ENCODE assay signal across 22 cellular contexts in genomic region chr2:9590635-9591034, GRCh38. TPM values are rescaled to one million over a fixed set of nuclear protein-coding genes. Genes with fewer than 3 reads are reported as not detected.
A peak's percentile ranks its signal among the peaks of the same experiment; 100 is the strongest.
DNase-seq lines count a peak whose midpoint lies in the region; ATAC-seq and TF ChIP-seq lines count a peak whose summit lies in the region.
"Had no signal": no experiment of that assay in that cellular context is flagged by ENCODE, and none has a peak within 500 bp of the region (broad histone marks: within the 10 kb centered on the region; RNA-seq: fewer than 3 reads in every experiment).

No MANE protein-coding gene starts in this region.

- peaks cover 40% of the 10 kb centered on the region for H3K4me1 Mint-ChIP-seq in activated CD4-positive, alpha-beta T cell treated with anti-CD3 and anti-CD28 coated beads, Interleukin-2, amount 10 ng/mL, durations not matched to agents 24 days and 14 days

- TF ChIP-seq POLR2A in ovary (IDR thresholded peaks at IDR 0.05) (no peak), gastrocnemius medialis (IDR thresholded peaks at IDR 0.05) (no peak), upper lobe of left lung (IDR thresholded peaks at IDR 0.05) (no peak)

- peaks cover 50% of the 10 kb centered on the region for H3K36me3 Mint-ChIP-seq in activated CD4-positive, alpha-beta T cell treated with anti-CD3 and anti-CD28 coated beads, Interleukin-2, amount 10 ng/mL, durations not matched to agents 24 days and 14 days (ENCODE audit: low read depth)

- H3K27me3 ChIP-seq in ovary (no peaks in the 10 kb centered on the region), gastrocnemius medialis (no peaks in the 10 kb centered on the region), upper lobe of left lung (no peaks in the 10 kb centered on the region)
- H3K27me3 ChIP-seq: neural progenitor cell, SJCRH30, spleen, testis had no signal

- H3K4me1 ChIP-seq in ovary (ENCODE audit: insufficient read depth) (peaks cover 8% of the 10 kb centered on the region), gastrocnemius medialis (peaks cover 13 to 22% of the 10 kb centered on the region in 2 donors), upper lobe of left lung (peaks cover 16 to 31% (median 22%) of the 10 kb centered on the region in 4 donors)
- H3K4me1 ChIP-seq: neural progenitor cell had no signal

- 81 to 91% (median 81%) methylated on average over 3 of the region's 3 CpGs for WGBS in ovary, 3 donors
- WGBS in upper lobe of left lung, 2 donors = 91 to 92% methylated on average over 3 of the region's 3 CpGs

- H3K27me3 Mint-ChIP-seq in activated CD4-positive, alpha-beta T cell treated with anti-CD3 and anti-CD28 coated beads, Interleukin-2, amount 10 ng/mL, durations not matched to agents 24 days and 14 days = no peaks in the 10 kb centered on the region
- H3K27me3 Mint-ChIP-seq: activated CD4-positive, alpha-beta T cell treated with anti-CD3 and anti-CD28 coated beads, Interleukin-2, amount 10 ng/mL, durations not matched to agents 7 days and 5 days had no signal

- no peaks in the 10 kb centered on the region for H3K9me3 Mint-ChIP-seq in activated CD4-positive, alpha-beta T cell treated with anti-CD3 and anti-CD28 coated beads, Interleukin-2, amount 10 ng/mL, durations not matched to agents 24 days and 14 days
- H3K9me3 Mint-ChIP-seq: activated CD4-positive, alpha-beta T cell treated with anti-CD3 and anti-CD28 coated beads, Interleukin-2, amount 10 ng/mL, durations not matched to agents 7 days and 5 days; neural progenitor cell had no signal

- TF ChIP-seq EP300 in ovary (IDR thresholded peaks at IDR 0.05) = no peak
- no peak for TF ChIP-seq EP300 in upper lobe of left lung (IDR thresholded peaks at IDR 0.05)

- in situ Hi-C loops in gastrocnemius medialis (cut with MboI; ENCODE audit: low sequenced_read_pairs in 4 of 4) = no loop called here

- no peak overlapping the region for H3K4me3 ChIP-seq in ovary
- no peak overlapping the region for H3K4me3 ChIP-seq in gastrocnemius medialis
- no peak overlapping the region for H3K4me3 ChIP-seq in upper lobe of left lung
- H3K4me3 ChIP-seq: neural progenitor cell, SJCRH30, spleen, testis had no signal

- no peak for DNase-seq in activated CD4-positive, alpha-beta T cell treated with anti-CD3 and anti-CD28 coated beads, Interleukin-2, amount 10 ng/mL, durations not matched to agents 24 days and 14 days
- DNase-seq in activated CD4-positive, alpha-beta T cell treated with anti-CD3 and anti-CD28 coated beads for 4 hours = no peak
- DNase-seq in HT1080 (ENCODE audit: low read depth) (peak; percentile 37), amniotic epithelial cell (ENCODE audit: low read depth) (peak; percentile 19), renal cortical epithelial cell (ENCODE audit: low read depth) (peak; percentile 70), ovary (no peak), gastrocnemius medialis (no peak), upper lobe of left lung (no peak)
- DNase-seq: ACHN; activated CD4-positive, alpha-beta T cell treated with anti-CD3 and anti-CD28 coated beads, Interleukin-2, amount 10 ng/mL, durations not matched to agents 7 days and 5 days; anterior cingulate cortex; foreskin fibroblast; midbrain; NCI-H1436; NCI-H2171; NCI-H69; SJCRH30; spleen; T-helper 9 cell; testis had no signal

- TF ChIP-seq CTCF in ovary (IDR thresholded peaks at IDR 0.05) (no peak), gastrocnemius medialis (IDR thresholded peaks at IDR 0.05 in 4 of 5, conservative IDR thresholded peaks at IDR 0.05 in 1 of 5) (no peak), upper lobe of left lung (IDR thresholded peaks at IDR 0.05) (no peak)

- H3K4me3 Mint-ChIP-seq in activated CD4-positive, alpha-beta T cell treated with anti-CD3 and anti-CD28 coated beads, Interleukin-2, amount 10 ng/mL, durations not matched to agents 24 days and 14 days = no peak overlapping the region
- H3K4me3 Mint-ChIP-seq: activated CD4-positive, alpha-beta T cell treated with anti-CD3 and anti-CD28 coated beads, Interleukin-2, amount 10 ng/mL, durations not matched to agents 7 days and 5 days; neural progenitor cell had no signal

- H3K36me3 ChIP-seq in ovary = no peaks in the 10 kb centered on the region
- peaks cover 0 to 61% of the 10 kb centered on the region in 2 donors for H3K36me3 ChIP-seq in gastrocnemius medialis
- H3K36me3 ChIP-seq in upper lobe of left lung = peaks cover 4 to 52% (median 16%) of the 10 kb centered on the region in 4 donors

- H3K9me3 ChIP-seq in ovary (no peaks in the 10 kb centered on the region), gastrocnemius medialis (no peaks in the 10 kb centered on the region), upper lobe of left lung (no peaks in the 10 kb centered on the region)
- H3K9me3 ChIP-seq: SJCRH30, spleen, testis had no signal

- intact Hi-C loops in activated CD4-positive, alpha-beta T cell treated with anti-CD3 and anti-CD28 coated beads, Interleukin-2, amount 10 ng/mL, durations not matched to agents 24 days and 14 days (cut with micrococcal nuclease) = loop anchor here (1.0 kb wide), 1 partner anchor 42 kb away; no protein-coding TSS in a partner anchor
- intact Hi-C loops in ovary (cut with DNase I) = no loop called here
- intact Hi-C loops in gastrocnemius medialis (cut with DNase I; ENCODE audit: low total_unique reads) = no loop called here

- ATAC-seq in gastrocnemius medialis = no peak
- no peak for ATAC-seq in upper lobe of left lung (ENCODE audit: low FRiP score in 2 of 2)

- peak overlapping the region; percentile 61 for H3K27ac Mint-ChIP-seq in activated CD4-positive, alpha-beta T cell treated with anti-CD3 and anti-CD28 coated beads, Interleukin-2, amount 10 ng/mL, durations not matched to agents 24 days and 14 days
- H3K27ac Mint-ChIP-seq: activated CD4-positive, alpha-beta T cell treated with anti-CD3 and anti-CD28 coated beads, Interleukin-2, amount 10 ng/mL, durations not matched to agents 7 days and 5 days; neural progenitor cell had no signal

- H3K27ac ChIP-seq in ovary (no peak overlapping the region), gastrocnemius medialis (no peak overlapping the region), upper lobe of left lung (no peak overlapping the region)
- H3K27ac ChIP-seq: C4-2B, neural progenitor cell, SJCRH30, spleen, testis had no signal

RNA-seq across cellular contexts. Expression of gene ADAM17, which starts 35.0 kb away (rescaled TPM):
- 25.6 and 26.5 TPM in 2 replicates for total RNA-seq in activated CD4-positive, alpha-beta T cell treated with anti-CD3 and anti-CD28 coated beads, Interleukin-2, amount 10 ng/mL, durations not matched to agents 24 days and 14 days
- 33.0 and 38.3 TPM in 2 replicates for total RNA-seq in HT1080 (2014; rRNA removed; shearing (Covaris generic))
- 35.1 and 43.0 TPM in 2 replicates for polyA plus RNA-seq in HT1080 (2015; cell fraction: cytosol; rRNA removed)
- polyA plus RNA-seq in HT1080 (2015; cell fraction: nucleus; rRNA removed) = 80.4 and 80.8 TPM in 2 replicates
- total RNA-seq in renal cortical epithelial cell = 67.6 and 71.5 TPM in 2 replicates
- total RNA-seq in ovary = 10 to 100 TPM; 24.3 to 46.6 (median 30.0) TPM
- polyA plus RNA-seq in ovary = 10 to 100 TPM; 10.2 to 22.8 TPM
- 10 to 100 TPM; 13.5 to 27.1 (median 22.0) TPM for total RNA-seq in gastrocnemius medialis
- total RNA-seq in upper lobe of left lung = 10 to 100 TPM; 59.7 to 71.0 (median 66.3) TPM

RNA-seq across cellular contexts. Expression of gene YWHAQ, which starts 40.2 kb away (rescaled TPM):
- 321 and 335 TPM in 2 replicates for total RNA-seq in activated CD4-positive, alpha-beta T cell treated with anti-CD3 and anti-CD28 coated beads, Interleukin-2, amount 10 ng/mL, durations not matched to agents 24 days and 14 days
- total RNA-seq in HT1080 (2014; rRNA removed; shearing (Covaris generic)) = 446 and 533 TPM in 2 replicates
- 574 and 638 TPM in 2 replicates for polyA plus RNA-seq in HT1080 (2015; cell fraction: cytosol; rRNA removed)
- 279 and 303 TPM in 2 replicates for polyA plus RNA-seq in HT1080 (2015; cell fraction: nucleus; rRNA removed)
- total RNA-seq in renal cortical epithelial cell (414 and 525 TPM in 2 replicates), ovary (100 to 1,000 TPM; 156 to 294 (median 241) TPM), gastrocnemius medialis (10 to 100 TPM; 40.3 to 63.7 (median 48.4) TPM), upper lobe of left lung (100 to 1,000 TPM in 4 of 6 donors, 10 to 100 TPM in 2; 67.1 to 223 (median 176) TPM)
- 100 to 1,000 TPM; 204 to 386 TPM for polyA plus RNA-seq in ovary

Comparison
In these comparisons a context has a peak if more than half of its experiments do, and no peak if none do; other contexts are left out.
1. DNase-seq: peak in HT1080 (single experiment), amniotic epithelial cell (single experiment) and renal cortical epithelial cell (single experiment); none in activated CD4-positive, alpha-beta T cell treated with anti-CD3 and anti-CD28 coated beads, Interleukin-2, amount 10 ng/mL, durations not matched to agents 24 days and 14 days (single experiment), activated CD4-positive, alpha-beta T cell treated with anti-CD3 and anti-CD28 coated beads for 4 hours (0 of 2), ovary (0 of 5), gastrocnemius medialis (0 of 2) and upper lobe of left lung (0 of 2).